Comparison of ENCODE assay signal across 30 cellular contexts in the genomic region with DNA sequence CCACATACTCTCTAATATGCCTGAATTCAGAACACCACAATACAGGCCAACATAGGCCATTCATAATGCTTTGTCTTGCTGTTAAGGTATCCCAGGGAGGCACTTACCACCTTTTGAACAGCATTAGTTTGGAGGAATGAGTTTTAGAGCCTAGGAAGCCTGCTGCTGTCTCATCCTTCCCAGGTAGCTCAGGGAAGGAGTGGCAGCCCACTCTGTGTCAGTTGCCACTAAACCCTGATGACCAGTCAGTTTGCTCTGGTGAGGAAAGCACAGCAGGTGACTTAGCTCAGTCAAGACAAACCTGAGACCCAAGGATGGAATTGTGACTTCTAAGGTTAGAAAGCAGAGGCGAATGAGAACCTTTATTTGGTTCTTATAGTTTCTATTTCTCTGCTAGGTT.
"Had no signal": no experiment of that assay in that cellular context is flagged by ENCODE, and none has a peak within 500 bp of the region (broad histone marks: within the 10 kb centered on the region; RNA-seq: fewer than 3 reads in every experiment).

No MANE protein-coding gene starts in this region.

- H3K4me3 Mint-ChIP-seq: activated CD8-positive, alpha-beta T cell treated with anti-CD3 and anti-CD28 coated beads for 36 hours; activated naive CD8-positive, alpha-beta T cell treated with anti-CD3 and anti-CD28 coated beads for 36 hours; activated T-cell treated with anti-CD3 and anti-CD28 coated beads, Interleukin-2, amount 50 U/mL, for 72 hours; activated T-helper 17 cell treated with anti-CD3 and anti-CD28 coated beads, Interleukin-2, amount 50 U/mL, for 72 hours; T-cell; T-helper 17 cell had no signal

- H3K36me3 ChIP-seq: brain microvascular endothelial cell had no signal

- DNase-seq: activated CD4-positive, alpha-beta T cell treated with anti-CD3 and anti-CD28 coated beads for 1 hour; activated CD4-positive, alpha-beta T cell treated with anti-CD3 and anti-CD28 coated beads for 48 hours; activated CD4-positive, CD25-positive, alpha-beta regulatory T cell; activated CD8-positive, alpha-beta T cell treated with anti-CD3 and anti-CD28 coated beads for 36 hours; activated effector memory CD4-positive, alpha-beta T cell treated with anti-CD3 and anti-CD28 coated beads, Interleukin-2, amount 50 U/mL, for 16 hours; activated naive CD4-positive, alpha-beta T cell; activated naive CD4-positive, alpha-beta T cell treated with anti-CD3 and anti-CD28 coated beads, Interleukin-2, amount 50 U/mL, for 16 hours; activated naive CD8-positive, alpha-beta T cell treated with anti-CD3 and anti-CD28 coated beads for 36 hours; activated T-cell treated with anti-CD3 and anti-CD28 coated beads, Interleukin-2, amount 50 U/mL, for 1 hour; activated T-cell treated with anti-CD3 and anti-CD28 coated beads, Interleukin-2, amount 50 U/mL, for 72 hours; amniotic stem cell; aorta; brain microvascular endothelial cell; central memory CD4-positive, alpha-beta T cell; NCI-H1105; NCI-H1436; NCI-H1694; NCI-H1930; NCI-H2081 treated with DMSO at 0.1 percent for 48 hours; NCI-H345; NCI-H524 treated with DMSO at 0.1 percent for 48 hours; NCI-H748 treated with DMSO at 0.1 percent for 48 hours; NK-92 treated with Interleukin-12 subunit alpha and Interleukin-12 subunit beta, amount 100 ng/mL, for 24 hours; PC-3; SIG-M5; T-cell; T-helper 17 cell had no signal

- H3K36me3 Mint-ChIP-seq: activated naive CD8-positive, alpha-beta T cell treated with anti-CD3 and anti-CD28 coated beads for 36 hours; T-cell had no signal

- H3K27ac ChIP-seq: brain microvascular endothelial cell, RWPE1, VCaP had no signal

- H3K27ac Mint-ChIP-seq: activated CD8-positive, alpha-beta T cell treated with anti-CD3 and anti-CD28 coated beads for 36 hours; activated naive CD8-positive, alpha-beta T cell treated with anti-CD3 and anti-CD28 coated beads for 36 hours; activated T-cell treated with anti-CD3 and anti-CD28 coated beads, Interleukin-2, amount 50 U/mL, for 72 hours; activated T-helper 17 cell treated with anti-CD3 and anti-CD28 coated beads, Interleukin-2, amount 50 U/mL, for 72 hours; T-cell; T-helper 17 cell had no signal

- H3K4me1 Mint-ChIP-seq: activated naive CD8-positive, alpha-beta T cell treated with anti-CD3 and anti-CD28 coated beads for 36 hours; activated T-helper 17 cell treated with anti-CD3 and anti-CD28 coated beads, Interleukin-2, amount 50 U/mL, for 72 hours; T-cell; T-helper 17 cell had no signal

- H3K27me3 ChIP-seq: brain microvascular endothelial cell had no signal

- H3K9me3 Mint-ChIP-seq: activated CD8-positive, alpha-beta T cell treated with anti-CD3 and anti-CD28 coated beads for 36 hours; activated naive CD8-positive, alpha-beta T cell treated with anti-CD3 and anti-CD28 coated beads for 36 hours; activated T-cell treated with anti-CD3 and anti-CD28 coated beads, Interleukin-2, amount 50 U/mL, for 72 hours; T-cell had no signal

- H3K27me3 Mint-ChIP-seq: activated CD8-positive, alpha-beta T cell treated with anti-CD3 and anti-CD28 coated beads for 36 hours; activated naive CD8-positive, alpha-beta T cell treated with anti-CD3 and anti-CD28 coated beads for 36 hours; activated T-helper 17 cell treated with anti-CD3 and anti-CD28 coated beads, Interleukin-2, amount 50 U/mL, for 72 hours; T-cell; T-helper 17 cell had no signal
